Comparison of ENCODE assay signal across 8 cellular contexts in the genomic region with DNA sequence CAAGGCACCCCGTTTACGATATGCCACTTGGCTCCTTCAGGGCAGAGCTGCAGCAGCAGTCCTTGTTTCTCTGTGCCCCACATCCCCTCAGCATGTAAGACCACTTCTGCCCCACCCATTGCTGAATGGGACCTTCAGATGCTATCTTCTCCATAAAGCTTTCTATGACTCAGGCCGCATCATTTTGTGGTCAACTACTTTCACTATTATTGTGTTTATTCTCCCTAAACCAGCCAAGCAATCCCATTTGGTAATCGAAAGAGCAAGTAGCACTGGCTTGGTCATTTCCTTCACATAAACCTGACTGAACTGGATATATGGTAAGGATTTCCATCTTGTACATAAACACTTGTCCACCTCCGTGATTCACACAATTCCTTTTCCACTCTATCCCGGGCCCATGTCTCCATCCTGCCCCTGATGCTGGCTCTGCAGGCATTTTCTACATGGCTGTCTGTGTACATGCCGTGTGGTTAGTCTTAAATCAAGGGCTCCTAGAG. TPM values are rescaled to one million over a fixed set of nuclear protein-coding genes. Genes with fewer than 3 reads are reported as not detected.
A peak's percentile ranks its signal among the peaks of the same experiment; 100 is the strongest.
DNase-seq lines count a peak whose midpoint lies in the region; ATAC-seq, FAIRE-seq and TF ChIP-seq lines count a peak whose summit lies in the region.

No MANE protein-coding gene starts in this region.

- TF ChIP-seq CTCF in A549 (IDR thresholded peaks at IDR 0.05) (no peak), spleen (IDR thresholded peaks at IDR 0.05 in 8 of 11, conservative IDR thresholded peaks at IDR 0.05 in 3 of 11) (no peak), gastroesophageal sphincter (IDR thresholded peaks at IDR 0.05) (no peak)

- POLR2A ChIA-PET in A549 (lab: Yijun Ruan, JAX), result no interaction called here

- TF ChIP-seq RAD21 in A549 (conservative IDR thresholded peaks at IDR 0.05 in 1 of 2, IDR thresholded peaks at IDR 0.05 in 1 of 2), result no peak

- no peaks in the 10 kb centered on the region for H3K27me3 Mint-ChIP-seq in activated T-helper 1 cell treated with anti-CD3 and anti-CD28 coated beads, Interleukin-12 subunit alpha, Interleukin-12 subunit beta, Interleukin-2, Interleukin-4 antibody, amounts not matched to agents 30 ng/mL and 10 ng/mL and 1 ng/mL, durations not matched to agents 14 hours and 24 hours and 36 hours (ENCODE audit: insufficient read depth)

- CTCF ChIA-PET in A549 (lab: Yijun Ruan, JAX), result interaction anchor here (0.7 to 1.2 kb wide), 3 partner anchors 11 to 230 kb away, joined by 3 to 4 read pairs (median 3); no protein-coding TSS in a partner anchor

- no peak for TF ChIP-seq EP300 in A549 (IDR thresholded peaks at IDR 0.05)
- no peak for TF ChIP-seq EP300 in gastroesophageal sphincter (IDR thresholded peaks at IDR 0.05)

- H3K9me3 ChIP-seq in A549 (no peaks in the 10 kb centered on the region), spleen (no peaks in the 10 kb centered on the region), gastroesophageal sphincter (no peaks in the 10 kb centered on the region)

- no peak for DNase-seq in A549 (ENCODE audit: low read depth in 1 of 2, low spot score in 1 of 2)
- peak; percentile 26 for DNase-seq in activated T-helper 1 cell treated with anti-CD3 and anti-CD28 coated beads, Interleukin-12 subunit alpha, Interleukin-12 subunit beta, Interleukin-2, Interleukin-4 antibody, amounts not matched to agents 30 ng/mL and 10 ng/mL and 1 ng/mL, durations not matched to agents 14 hours and 24 hours and 36 hours (ENCODE audit: low spot score)
- no peak for DNase-seq in spleen
- no peak for DNase-seq in central memory CD4-positive, alpha-beta T cell
- no peak for DNase-seq in NCI-H1417 (lab: John Stamatoyannopoulos, UW)

- H3K27me3 ChIP-seq in spleen (replicated peaks in 1 of 7) (no peaks in the 10 kb centered on the region), gastroesophageal sphincter (no peaks in the 10 kb centered on the region)

- no peaks in the 10 kb centered on the region for H3K9me3 Mint-ChIP-seq in activated T-helper 1 cell treated with anti-CD3 and anti-CD28 coated beads, Interleukin-12 subunit alpha, Interleukin-12 subunit beta, Interleukin-2, Interleukin-4 antibody, amounts not matched to agents 30 ng/mL and 10 ng/mL and 1 ng/mL, durations not matched to agents 14 hours and 24 hours and 36 hours

- intact Hi-C loops in activated T-helper 1 cell treated with anti-CD3 and anti-CD28 coated beads, Interleukin-12 subunit alpha, Interleukin-12 subunit beta, Interleukin-2, Interleukin-4 antibody, amounts not matched to agents 30 ng/mL and 10 ng/mL and 1 ng/mL, durations not matched to agents 14 hours and 24 hours and 36 hours (cut with micrococcal nuclease), result loop anchor here (1.0 to 5.0 kb wide), 7 partner anchors 16 to 291 kb away; a partner anchor contains a TSS
- intact Hi-C loops in spleen (cut with DNase I; ENCODE audit: low total_unique reads), result no loop called here

- peaks cover 33% of the 10 kb centered on the region for H3K4me1 ChIP-seq in A549
- peaks cover 17 to 45% (median 35%) of the 10 kb centered on the region in 6 donors for H3K4me1 ChIP-seq in spleen
- H3K4me1 ChIP-seq in gastroesophageal sphincter, result peaks cover 0 to 14% (median 3%) of the 10 kb centered on the region in 3 donors

- peaks cover 87% of the 10 kb centered on the region for H3K4me1 Mint-ChIP-seq in activated T-helper 1 cell treated with anti-CD3 and anti-CD28 coated beads, Interleukin-12 subunit alpha, Interleukin-12 subunit beta, Interleukin-2, Interleukin-4 antibody, amounts not matched to agents 30 ng/mL and 10 ng/mL and 1 ng/mL, durations not matched to agents 14 hours and 24 hours and 36 hours (ENCODE audit: low read depth)

- H3K36me3 ChIP-seq in spleen (no peaks in the 10 kb centered on the region), gastroesophageal sphincter (no peaks in the 10 kb centered on the region)

- H3K4me3 ChIP-seq in A549 (no peak overlapping the region), spleen (no peak overlapping the region), gastroesophageal sphincter (no peak overlapping the region)

- 60% methylated on average over 7 of the region's 7 CpGs for WGBS in A549 (ENCODE audit: missing lambda C conversion rate)
- 46 to 66% (median 57%) methylated on average over 7 of the region's 7 CpGs for WGBS in spleen, 5 donors
- WGBS in gastroesophageal sphincter (ENCODE audit: low coverage in 1 of 2), 2 donors, result 55 to 82% methylated on average over 6 to 7 of the region's 7 CpGs

- FAIRE-seq in A549 (lab: Jason Lieb, UNC), result peak; percentile 65

- H3K36me3 Mint-ChIP-seq in activated T-helper 1 cell treated with anti-CD3 and anti-CD28 coated beads, Interleukin-12 subunit alpha, Interleukin-12 subunit beta, Interleukin-2, Interleukin-4 antibody, amounts not matched to agents 30 ng/mL and 10 ng/mL and 1 ng/mL, durations not matched to agents 14 hours and 24 hours and 36 hours (ENCODE audit: low read depth), result peaks cover 7% of the 10 kb centered on the region

- TF ChIP-seq POLR2A in A549 (IDR thresholded peaks at IDR 0.05; ENCODE audit: low read length) (no peak), spleen (IDR thresholded peaks at IDR 0.05) (no peak), gastroesophageal sphincter (IDR thresholded peaks at IDR 0.05) (no peak)

- peak overlapping the region; percentile 29 for H3K4me3 Mint-ChIP-seq in activated T-helper 1 cell treated with anti-CD3 and anti-CD28 coated beads, Interleukin-12 subunit alpha, Interleukin-12 subunit beta, Interleukin-2, Interleukin-4 antibody, amounts not matched to agents 30 ng/mL and 10 ng/mL and 1 ng/mL, durations not matched to agents 14 hours and 24 hours and 36 hours

- H3K27ac ChIP-seq in A549 (peak overlapping the region; percentile 52 to 70; a peak in 5 of 6 replicates), spleen (peak overlapping the region; percentile 62 to 86 (median 81)), gastroesophageal sphincter (no peak overlapping the region)

- ATAC-seq in A549 (peak in 1 of 2 experiments; percentile 37; a peak in 3 of 6 replicates), GM19023 (IDR thresholded peaks at IDR 0.05; ENCODE audit: unreplicated experiment) (peak; percentile 40), HG03442 (IDR thresholded peaks at IDR 0.05; ENCODE audit: unreplicated experiment) (peak; percentile 52), gastroesophageal sphincter (no peak)

- H3K27ac Mint-ChIP-seq in activated T-helper 1 cell treated with anti-CD3 and anti-CD28 coated beads, Interleukin-12 subunit alpha, Interleukin-12 subunit beta, Interleukin-2, Interleukin-4 antibody, amounts not matched to agents 30 ng/mL and 10 ng/mL and 1 ng/mL, durations not matched to agents 14 hours and 24 hours and 36 hours, result peak overlapping the region; percentile 84

- peak overlapping the region; percentile 51 for H3K4me2 ChIP-seq in A549

TF ChIP-seq in A549, 52 proteins besides CTCF, POLR2A, EP300 and RAD21:
- TF ChIP-seq MAZ (IDR thresholded peaks at IDR 0.05; ENCODE audit: borderline replicate concordance, low read depth, low read length), result no peak
- TF ChIP-seq POLR2AphosphoS2 (conservative IDR thresholded peaks at IDR 0.05; ENCODE audit: low read length), result no peak
- TF ChIP-seq GATA3 (IDR thresholded peaks at IDR 0.05; ENCODE audit: borderline replicate concordance), result peak; percentile 64; the same call in 1 of the 2 replicates
- TF ChIP-seq SMC3 (IDR thresholded peaks at IDR 0.05), result no peak
- TF ChIP-seq HOXB13 (CRISPR knock-in tag; IDR thresholded peaks at IDR 0.05; ENCODE audit: low read depth), result no peak
- TF ChIP-seq, protein P1, sequence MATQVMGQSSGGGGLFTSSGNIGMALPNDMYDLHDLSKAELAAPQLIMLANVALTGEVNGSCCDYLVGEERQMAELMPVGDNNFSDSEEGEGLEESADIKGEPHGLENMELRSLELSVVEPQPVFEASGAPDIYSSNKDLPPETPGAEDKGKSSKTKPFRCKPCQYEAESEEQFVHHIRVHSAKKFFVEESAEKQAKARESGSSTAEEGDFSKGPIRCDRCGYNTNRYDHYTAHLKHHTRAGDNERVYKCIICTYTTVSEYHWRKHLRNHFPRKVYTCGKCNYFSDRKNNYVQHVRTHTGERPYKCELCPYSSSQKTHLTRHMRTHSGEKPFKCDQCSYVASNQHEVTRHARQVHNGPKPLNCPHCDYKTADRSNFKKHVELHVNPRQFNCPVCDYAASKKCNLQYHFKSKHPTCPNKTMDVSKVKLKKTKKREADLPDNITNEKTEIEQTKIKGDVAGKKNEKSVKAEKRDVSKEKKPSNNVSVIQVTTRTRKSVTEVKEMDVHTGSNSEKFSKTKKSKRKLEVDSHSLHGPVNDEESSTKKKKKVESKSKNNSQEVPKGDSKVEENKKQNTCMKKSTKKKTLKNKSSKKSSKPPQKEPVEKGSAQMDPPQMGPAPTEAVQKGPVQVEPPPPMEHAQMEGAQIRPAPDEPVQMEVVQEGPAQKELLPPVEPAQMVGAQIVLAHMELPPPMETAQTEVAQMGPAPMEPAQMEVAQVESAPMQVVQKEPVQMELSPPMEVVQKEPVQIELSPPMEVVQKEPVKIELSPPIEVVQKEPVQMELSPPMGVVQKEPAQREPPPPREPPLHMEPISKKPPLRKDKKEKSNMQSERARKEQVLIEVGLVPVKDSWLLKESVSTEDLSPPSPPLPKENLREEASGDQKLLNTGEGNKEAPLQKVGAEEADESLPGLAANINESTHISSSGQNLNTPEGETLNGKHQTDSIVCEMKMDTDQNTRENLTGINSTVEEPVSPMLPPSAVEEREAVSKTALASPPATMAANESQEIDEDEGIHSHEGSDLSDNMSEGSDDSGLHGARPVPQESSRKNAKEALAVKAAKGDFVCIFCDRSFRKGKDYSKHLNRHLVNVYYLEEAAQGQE (IDR thresholded peaks at IDR 0.05), result no peak
- TF ChIP-seq MYC (IDR thresholded peaks at IDR 0.05; ENCODE audit: borderline replicate concordance, low read length), result no peak
- TF ChIP-seq CEBPB (IDR thresholded peaks at IDR 0.05), result no peak
- TF ChIP-seq ZFP36 (IDR thresholded peaks at IDR 0.05; ENCODE audit: borderline replicate concordance, partially characterized antibody), result no peak
- no peak for TF ChIP-seq FOSL2 (IDR thresholded peaks at IDR 0.05)
- TF ChIP-seq FOSL2 (CRISPR knock-in tag; IDR thresholded peaks at IDR 0.05), result peak; percentile 34; the same call in 1 of the 2 replicates

RNA-seq across cellular contexts. Expression of a gene that starts 25.7 kb away (rescaled TPM):
- polyA plus RNA-seq in A549 (2011; rRNA removed), result 0.08 and 0.13 TPM in 2 replicates
- 0.07 and 0.13 TPM in 2 replicates for polyA plus RNA-seq in A549 (2012; cell fraction: cytosol; rRNA removed)
- polyA plus RNA-seq in A549 (2012; cell fraction: nucleus; rRNA removed), result 0.19 and 0.22 TPM in 2 replicates
- 0.30 to 0.34 TPM (median 0.32 TPM) in 3 replicates for polyA plus RNA-seq in A549 (2017; fragmentation: RNase III; extraction: RNeasy Plus Mini Kit Qiagen cat#74134 plus additional on column Dnase treatment)
- 0.58 TPM in 1 of 2 replicates, not detected in the other for polyA minus RNA-seq in A549 (2011; rRNA and poly(A)+ RNA removed)
- total RNA-seq in activated T-helper 1 cell treated with anti-CD3 and anti-CD28 coated beads, Interleukin-12 subunit alpha, Interleukin-12 subunit beta, Interleukin-2, Interleukin-4 antibody, amounts not matched to agents 30 ng/mL and 10 ng/mL and 1 ng/mL, durations not matched to agents 14 hours and 24 hours and 36 hours, result 0.62 and 0.69 TPM in 2 replicates
- 1 to 10 TPM in 6 of 7 donors, under 1 TPM in 1; 0.60 to 2.5 (median 1.2) TPM for total RNA-seq in spleen
- polyA plus RNA-seq in spleen, result under 1 TPM; 0.47 to 0.70 (median 0.48) TPM
- under 1 TPM in 2 of 4 donors, not detected in 2; 0.32 to 0.50 TPM for total RNA-seq in gastroesophageal sphincter

Comparison
In these comparisons a context has a peak if more than half of its experiments do, and no peak if none do; other contexts are left out.
1. H3K27ac ChIP-seq: peak in A549 (2 of 2) and spleen (8 of 8); none in gastroesophageal sphincter (0 of 4).